In the genomic region with DNA sequence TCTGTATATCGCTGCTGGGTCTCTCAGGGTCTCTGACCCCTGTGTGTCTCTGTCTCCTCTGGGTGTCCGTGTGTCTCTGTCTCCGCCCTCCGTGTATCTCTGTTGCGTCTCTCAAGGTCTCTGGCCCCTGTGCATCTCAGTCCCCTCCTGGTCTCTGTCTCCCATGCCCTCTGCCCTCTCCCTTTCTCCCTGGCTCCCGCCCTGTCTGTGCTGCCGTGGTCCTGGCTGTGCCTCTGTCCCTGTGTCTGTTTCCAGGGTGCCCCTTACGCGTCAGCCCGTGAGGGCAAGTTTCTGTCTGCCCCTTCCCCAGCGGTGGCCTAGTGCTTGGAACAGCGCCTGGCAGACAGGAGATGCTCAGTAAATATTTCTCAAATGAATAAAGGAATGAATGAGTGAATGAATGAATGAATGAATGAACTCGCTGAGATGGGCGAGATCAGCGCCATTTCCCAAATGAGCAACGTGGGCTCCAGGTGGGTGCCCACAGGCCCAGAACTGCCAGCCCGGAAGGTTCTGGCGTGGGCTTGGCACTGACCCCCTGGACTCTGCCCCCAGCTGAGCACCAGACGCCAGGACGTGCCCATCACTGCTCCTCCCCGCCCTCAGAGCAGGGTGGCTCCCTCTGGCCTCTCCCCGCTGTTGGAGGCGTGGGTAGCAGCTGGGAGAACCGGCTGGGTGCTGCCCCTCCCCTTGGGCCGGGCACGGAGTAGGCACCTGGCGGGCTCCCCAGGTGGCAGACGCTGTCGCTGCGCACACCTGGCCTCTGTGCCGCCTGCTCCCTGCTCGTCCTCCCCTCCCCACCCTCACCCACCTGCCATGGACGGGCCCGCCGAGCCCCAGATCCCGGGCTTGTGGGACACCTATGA, we compare ENCODE assay signal across 13 cellular contexts. TPM values are rescaled to one million over a fixed set of nuclear protein-coding genes. Genes with fewer than 3 reads are reported as not detected.
DNase-seq lines count a peak whose midpoint lies in the region; ATAC-seq, FAIRE-seq and TF ChIP-seq lines count a peak whose summit lies in the region.
"Had no signal": no experiment of that assay in that cellular context is flagged by ENCODE, and none has a peak within 500 bp of the region (broad histone marks: within the 10 kb centered on the region; RNA-seq: fewer than 3 reads in every experiment).

TSS of gene SULT2B1 (plus strand) at position 736 of the 866 bp plus-strand sequence. CDS start at position 817, 81 bp downstream.

- no peaks in the 10 kb centered on the region; the same call in 1 of the 2 replicates for H4K20me1 ChIP-seq in K562 (replicated peaks; ENCODE audit: control insufficient read depth, insufficient read depth, low read length)
- H4K20me1 ChIP-seq in neural progenitor cell (ENCODE audit: low read depth) = no peaks in the 10 kb centered on the region

- H3K9me3 Mint-ChIP-seq in neural progenitor cell = no peaks in the 10 kb centered on the region
- H3K9me3 Mint-ChIP-seq: central memory CD8-positive, alpha-beta T cell had no signal

- peaks cover 9% of the 10 kb centered on the region for H3K27me3 Mint-ChIP-seq in neural progenitor cell (ENCODE audit: insufficient read depth, low read depth)

- H3K36me3 ChIP-seq in H7 (replicated peaks; ENCODE audit: control insufficient read depth, insufficient read depth, low read length) = no peaks in the 10 kb centered on the region
- no peaks in the 10 kb centered on the region for H3K36me3 ChIP-seq in K562 (ENCODE audit: control insufficient read depth, insufficient read depth, low read length)
- no peaks in the 10 kb centered on the region for H3K36me3 ChIP-seq in neural progenitor cell
- no peaks in the 10 kb centered on the region for H3K36me3 ChIP-seq in MG63
- H3K36me3 ChIP-seq: neutrophil had no signal

- no peaks in the 10 kb centered on the region for H3K36me3 Mint-ChIP-seq in neural progenitor cell

- H3K79me2 ChIP-seq in K562 (ENCODE audit: control insufficient read depth, insufficient read depth, low read length) (no peaks in the 10 kb centered on the region), neural progenitor cell (ENCODE audit: low read depth) (no peaks in the 10 kb centered on the region)

- intact Hi-C loops in K562 (cut with micrococcal nuclease) = no loop called here

- peak within 1 kb of the TSS; percentile 90 for H3K27ac Mint-ChIP-seq in neural progenitor cell

- no peak for ATAC-seq in K562
- no peak for ATAC-seq in GM19452 (IDR thresholded peaks at IDR 0.05; ENCODE audit: unreplicated experiment)

- H3F3A ChIP-seq in neural progenitor cell (ENCODE audit: low read depth) = peaks cover 17% of the 10 kb centered on the region

- H3K27me3 ChIP-seq in H7 (ENCODE audit: control insufficient read depth, insufficient read depth, low read length) = no peaks in the 10 kb centered on the region
- H3K27me3 ChIP-seq in K562 (ENCODE audit: control insufficient read depth in 2 of 2, insufficient read depth in 2 of 2, low read length in 2 of 2) = peaks cover 0 to 17% of the 10 kb centered on the region in 2 experiments; a peak in 3 of 5 replicates
- no peaks in the 10 kb centered on the region for H3K27me3 ChIP-seq in neural progenitor cell
- no peaks in the 10 kb centered on the region for H3K27me3 ChIP-seq in MG63
- H3K27me3 ChIP-seq: neutrophil had no signal

- H3K4me3 ChIP-seq in H7 (ENCODE audit: insufficient read depth, low read depth, low read length) (no peak within 1 kb of the TSS), K562 (no peak within 1 kb of the TSS), neural progenitor cell (no peak within 1 kb of the TSS), MG63 (no peak within 1 kb of the TSS)

- no peak within 1 kb of the TSS for H3K4me2 ChIP-seq in K562 (ENCODE audit: insufficient read depth, low read length)
- no peak within 1 kb of the TSS for H3K4me2 ChIP-seq in neural progenitor cell

- no peak for TF ChIP-seq POLR2A in K562 (conservative IDR thresholded peaks at IDR 0.05)

- H3K9ac ChIP-seq in K562 (ENCODE audit: insufficient read depth in 1 of 2, low read depth in 2 of 2, low read length in 2 of 2) = peak within 1 kb of the TSS in 1 of 2 experiments; percentile 74; a peak in 2 of 4 replicates
- H3K9ac ChIP-seq in neural progenitor cell = no peak within 1 kb of the TSS

- BruUV-seq in K562 (replicated peaks; lab: Mats Ljungman, UMichigan) = no TSS peak

- H3K4me1 Mint-ChIP-seq in neural progenitor cell = peaks cover 23% of the 10 kb centered on the region
- H3K4me1 Mint-ChIP-seq: central memory CD8-positive, alpha-beta T cell had no signal

- FAIRE-seq in K562 (lab: Jason Lieb, UNC) = no peak
- FAIRE-seq: islet of Langerhans had no signal

- H3K9me3 ChIP-seq in K562 (replicated peaks; ENCODE audit: control insufficient read depth, insufficient read depth, low read depth, low read length) = no peaks in the 10 kb centered on the region
- no peaks in the 10 kb centered on the region for H3K9me3 ChIP-seq in neural progenitor cell (ENCODE audit: low read depth)
- no peaks in the 10 kb centered on the region for H3K9me3 ChIP-seq in MG63
- H3K9me3 ChIP-seq: neutrophil had no signal

- no peak for TF ChIP-seq RAD21 in K562 (CRISPR knock-in tag; conservative IDR thresholded peaks at IDR 0.05 in 1 of 2, IDR thresholded peaks at IDR 0.05 in 1 of 2)

- H3K4me3 Mint-ChIP-seq in neural progenitor cell = no peak within 1 kb of the TSS
- H3K4me3 Mint-ChIP-seq: central memory CD8-positive, alpha-beta T cell had no signal

- 28% methylated on average over 29 of the region's 36 CpGs for WGBS in K562 (ENCODE audit: insufficient coverage, low coverage, missing lambda C conversion rate)

- TF ChIP-seq EP300 in K562 (IDR thresholded peaks at IDR 0.05; ENCODE audit: low read length) = no peak

- POLR2A ChIA-PET in K562 (lab: Yijun Ruan, JAX) = no interaction called here

- CTCF ChIA-PET in K562 (lab: Yijun Ruan, JAX; ENCODE audit: low intra/inter-chr PET ratio) = no interaction called here

- DNase-seq in H7 = peak; percentile 58
- DNase-seq in NCI-H2029 treated with DMSO at 0.1 percent for 48 hours (lab: John Stamatoyannopoulos, UW) = peak; percentile 61
- DNase-seq in K562 (ENCODE audit: extremely low read depth in 1 of 4, low spot score in 3 of 4) = no peak
- DNase-seq in neural progenitor cell (ENCODE audit: low spot score) = no peak
- DNase-seq in substantia nigra (lab: John Stamatoyannopoulos, UW) = no peak
- DNase-seq in activated T-cell treated with anti-CD3 and anti-CD28 coated beads for 4 hours = no peak
- DNase-seq in MG63 = no peak
- DNase-seq: KG1 had no signal

- peaks cover 8 to 22% of the 10 kb centered on the region in 2 experiments; a peak in 3 of 5 replicates for H3K4me1 ChIP-seq in K562 (replicated peaks in 1 of 2; ENCODE audit: control insufficient read depth in 2 of 2, insufficient read depth in 2 of 2, low read length in 2 of 2)
- H3K4me1 ChIP-seq in neural progenitor cell = peaks cover 16% of the 10 kb centered on the region

- in situ Hi-C loops in K562 (cut with MboI) = no loop called here

- H2AFZ ChIP-seq in K562 (ENCODE audit: low read depth, low read length) = no peak within 1 kb of the TSS
- no peak within 1 kb of the TSS for H2AFZ ChIP-seq in neural progenitor cell (replicated peaks)

- TF ChIP-seq CTCF in K562 (IDR thresholded peaks at IDR 0.05 in 2 of 3, conservative IDR thresholded peaks at IDR 0.05 in 1 of 3; ENCODE audit: insufficient read depth in 2 of 3, low read depth in 1 of 3, low read length in 3 of 3) = no peak
- TF ChIP-seq CTCF in neural progenitor cell (IDR thresholded peaks at IDR 0.05) = no peak

- no peaks in the 10 kb centered on the region for H3K9me1 ChIP-seq in K562 (ENCODE audit: control insufficient read depth, insufficient read depth, low read length)

- no peak within 1 kb of the TSS for H3K27ac ChIP-seq in K562 (ENCODE audit: extremely low read depth, low read depth, low read length)
- no peak within 1 kb of the TSS for H3K27ac ChIP-seq in neural progenitor cell
- no peak within 1 kb of the TSS for H3K27ac ChIP-seq in substantia nigra (ENCODE audit: low read depth, low read length, poor library complexity, severe bottlenecking)
- H3K27ac ChIP-seq: neutrophil had no signal

TF ChIP-seq in K562, 482 proteins besides CTCF, POLR2A, EP300 and RAD21 (continues in another document):
- TF ChIP-seq PTBP1 (IDR thresholded peaks at IDR 0.05; ENCODE audit: low read depth, low read length) (0 out of 2 replicates have a peak, but pooled peaks have one; percentile 33), ZNF584 (CRISPR knock-in tag; IDR thresholded peaks at IDR 0.05; ENCODE audit: low read depth) (no peak), ZFP30 (CRISPR knock-in tag; IDR thresholded peaks at IDR 0.05; ENCODE audit: borderline replicate concordance) (no peak), ZNF507 (tag; conservative IDR thresholded peaks at IDR 0.05) (no peak), SP1 (CRISPR knock-in tag; IDR thresholded peaks at IDR 0.05) (no peak), ZNF24 (IDR thresholded peaks at IDR 0.05) (peak; percentile 96), CREM (IDR thresholded peaks at IDR 0.05; ENCODE audit: low read depth) (no peak), HNRNPL (IDR thresholded peaks at IDR 0.05; ENCODE audit: low read depth, low read length) (peak; percentile 64; the same call in 1 of the 2 replicates), RBM15 (IDR thresholded peaks at IDR 0.05; ENCODE audit: insufficient read depth, low read length) (no peak), MIER1 (IDR thresholded peaks at IDR 0.05; ENCODE audit: low read depth) (peak; percentile 77)

RNA-seq across cellular contexts. Expression of gene SULT2B1, which starts in this region (rescaled TPM):
- 1.8 and 2.8 TPM in 2 replicates for total RNA-seq in H7 (2014; rRNA removed; shearing (Covaris generic))
- not detected in 2 replicates for total RNA-seq in K562 (2011; cell fraction: chromatin; rRNA removed; ENCODE audit: low replicate concordance)
- total RNA-seq in K562 (2011; cell fraction: nucleolus; rRNA removed) = not detected in 2 replicates
- total RNA-seq in K562 (2011; cell fraction: nucleoplasm; rRNA removed) = 0.37 TPM in 1 of 2 replicates, not detected in the other
- total RNA-seq in K562 (2014; rRNA removed) (0.37 and 0.54 TPM in 2 replicates), K562 (2014; rRNA removed; fragmentation: Illumina TruSeq; extraction: Trizol) (0.22 TPM in 1 of 2 replicates, not detected in the other), K562 (2015; rRNA removed; fragmentation: Illumina TruSeq; extraction: Trizol) (0.26 TPM in 1 of 2 replicates, not detected in the other), K562 (2021) (0.42 and 0.62 TPM in 2 replicates), neural progenitor cell (ENCODE audit: low replicate concordance) (1.6 TPM in 1 of 2 replicates, not detected in the other)
- polyA plus RNA-seq in K562 (2011; rRNA removed) (0.38 and 0.46 TPM in 2 replicates), K562 (2014; fragmentation: Illumina TruSeq; extraction: Trizol) (0.09 and 0.28 TPM in 2 replicates), K562 (2014; fragmentation: Nextera tagmentation; extraction: Ambion mirVana) (under 1 TPM in 1 of 2 experiments, not detected in 1; 0.14 TPM), K562 (2014; rRNA removed) (0.11 and 0.32 TPM in 2 replicates)
- 0.37 and 1.5 TPM in 2 replicates for polyA plus RNA-seq in K562 (2011; cell fraction: cytosol; rRNA removed)
- polyA plus RNA-seq in K562 (2011; cell fraction: nucleus; rRNA removed) = 0.10 and 0.14 TPM in 2 replicates
- 0.53 and 1.2 TPM in 2 replicates for polyA plus RNA-seq in K562 (2012)
- 0.30 TPM in 1 of 2 replicates, not detected in the other for polyA minus RNA-seq in K562 (2011; rRNA and poly(A)+ RNA removed)
- polyA minus RNA-seq in K562 (2011; cell fraction: cytosol; rRNA and poly(A)+ RNA removed) = not detected in 2 replicates
- not detected in 2 replicates for polyA minus RNA-seq in K562 (2011; cell fraction: nucleus; rRNA and poly(A)+ RNA removed)
- 0.49 TPM in 1 of 2 replicates, not detected in the other for total RNA-seq in MG63 (2014; rRNA removed; shearing (Covaris generic); ENCODE audit: low replicate concordance)
- total RNA-seq: subcutaneous adipose tissue had no signal

Comparison
In these comparisons a context has a peak if more than half of its experiments do, and no peak if none do; other contexts are left out.
1. DNase-seq: peak in H7 (single experiment) and NCI-H2029 treated with DMSO at 0.1 percent for 48 hours (single experiment); none in K562 (0 of 4), neural progenitor cell (single experiment), substantia nigra (0 of 49), activated T-cell treated with anti-CD3 and anti-CD28 coated beads for 4 hours (single experiment) and MG63 (single experiment).